ENCODE assay signal across 10 cellular contexts in the genomic region with DNA sequence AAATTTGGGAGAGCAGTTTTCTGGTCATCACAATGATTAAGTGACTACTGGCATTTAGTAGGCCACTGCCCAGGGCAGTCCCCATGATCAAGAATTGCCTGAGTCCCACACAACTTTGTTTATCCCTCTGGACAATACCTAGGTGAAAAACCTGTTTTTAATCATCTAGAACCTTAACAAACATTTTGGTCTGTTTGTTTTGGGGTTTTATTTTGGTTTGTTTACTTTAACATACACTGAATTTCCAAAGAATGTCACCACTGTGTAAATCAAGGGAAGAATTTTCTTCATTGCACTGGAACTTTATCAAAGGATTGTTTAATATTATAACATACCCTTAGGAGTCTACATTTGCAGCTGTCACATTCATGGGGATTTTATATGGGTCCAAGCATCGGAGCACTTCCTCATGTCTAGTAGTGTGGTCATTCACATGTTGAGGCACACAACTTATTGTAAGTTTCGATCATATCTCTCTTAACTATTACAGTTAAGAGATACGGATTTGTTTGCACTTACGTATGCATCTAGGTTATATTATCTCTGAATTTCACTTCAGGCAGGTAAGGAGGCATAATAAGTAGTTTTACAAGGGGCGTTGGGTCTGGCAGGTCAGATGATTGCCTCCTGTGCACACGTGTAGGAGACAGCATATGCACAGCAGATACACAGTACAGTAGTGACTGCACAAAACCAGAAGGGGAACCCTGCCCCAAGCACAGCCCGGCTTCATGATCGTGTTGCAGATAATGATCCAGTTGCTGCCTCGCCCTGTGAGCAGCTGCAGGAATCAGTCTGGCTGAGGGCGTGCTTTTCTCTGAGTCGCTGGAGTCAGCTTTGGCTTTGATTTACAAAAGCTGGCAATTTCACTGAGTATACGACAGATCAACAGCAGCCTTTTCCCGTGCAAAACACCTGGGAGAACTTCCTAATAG.
DNase-seq lines count a peak whose midpoint lies in the region; ATAC-seq and TF ChIP-seq lines count a peak whose summit lies in the region.
"Had no signal": no experiment of that assay in that cellular context is flagged by ENCODE, and none has a peak within 500 bp of the region (broad histone marks: within the 10 kb centered on the region; RNA-seq: fewer than 3 reads in every experiment).

No MANE protein-coding gene starts in this region.

- no peak overlapping the region for H3K27ac Mint-ChIP-seq in activated naive CD8-positive, alpha-beta T cell treated with anti-CD3 and anti-CD28 coated beads, Interleukin-2, amount 10 ng/mL, durations not matched to agents 7 days and 5 days
- H3K27ac Mint-ChIP-seq in activated naive CD8-positive, alpha-beta T cell treated with anti-CD3 and anti-CD28 coated beads, Interleukin-2, amount 50 U/mL, for 24 hours, result no peak overlapping the region
- no peak overlapping the region for H3K27ac Mint-ChIP-seq in stimulated activated effector memory CD8-positive, alpha-beta T cell treated with anti-CD3 and anti-CD28 coated beads, Interleukin-12 subunit alpha, Interleukin-12 subunit beta, amount 100 ng/mL, for 72 hours

- CTCF ChIA-PET in PC-3 (lab: Charles Lee), result no interaction called here

- H3K4me1 ChIP-seq in PC-3 (ENCODE audit: insufficient read depth, low read length) (peaks cover 23% of the 10 kb centered on the region), MM.1S (ENCODE audit: low read length) (no peaks in the 10 kb centered on the region)

- H3F3A ChIP-seq in PC-3 (ENCODE audit: low read length, unreplicated experiment) (no peaks in the 10 kb centered on the region), MM.1S (ENCODE audit: insufficient read depth, low read length) (no peaks in the 10 kb centered on the region)

- POLR2A ChIA-PET in activated naive CD8-positive, alpha-beta T cell treated with anti-CD3 and anti-CD28 coated beads, Interleukin-2, amount 10 ng/mL, durations not matched to agents 7 days and 5 days (lab: Charles Lee), result no interaction called here
- POLR2A ChIA-PET in PC-3 (lab: Charles Lee; ENCODE audit: unreplicated experiment), result interaction anchor here (0.6 kb wide), 2 partner anchors 41 to 360 kb away, joined by 3 to 9 read pairs; no protein-coding TSS in a partner anchor

- H3K27ac ChIP-seq in PC-3 (ENCODE audit: low read length) (peak overlapping the region; percentile 54), MM.1S (ENCODE audit: low read length) (no peak overlapping the region)

- peaks cover 4% of the 10 kb centered on the region for H3K9me3 Mint-ChIP-seq in activated naive CD8-positive, alpha-beta T cell treated with anti-CD3 and anti-CD28 coated beads, Interleukin-2, amount 10 ng/mL, durations not matched to agents 7 days and 5 days
- H3K9me3 Mint-ChIP-seq in activated naive CD8-positive, alpha-beta T cell treated with anti-CD3 and anti-CD28 coated beads, Interleukin-2, amount 50 U/mL, for 24 hours, result no peaks in the 10 kb centered on the region
- H3K9me3 Mint-ChIP-seq in stimulated activated effector memory CD8-positive, alpha-beta T cell treated with anti-CD3 and anti-CD28 coated beads, Interleukin-12 subunit alpha, Interleukin-12 subunit beta, amount 100 ng/mL, for 72 hours, result peaks cover 6% of the 10 kb centered on the region

- ATAC-seq in activated naive CD8-positive, alpha-beta T cell treated with anti-CD3 and anti-CD28 coated beads, Interleukin-2, amount 10 ng/mL, durations not matched to agents 7 days and 5 days (ENCODE audit: low read depth), result peak; percentile 26
- no peak for ATAC-seq in activated naive CD8-positive, alpha-beta T cell treated with anti-CD3 and anti-CD28 coated beads, Interleukin-2, amount 50 U/mL, for 24 hours
- ATAC-seq in PC-3, result peak; percentile 93
- ATAC-seq in stimulated activated effector memory CD8-positive, alpha-beta T cell treated with anti-CD3 and anti-CD28 coated beads, Interleukin-12 subunit alpha, Interleukin-12 subunit beta, amount 100 ng/mL, for 72 hours, result peak; percentile 90

- H3K36me3 ChIP-seq in PC-3 (ENCODE audit: low read depth, low read length) (no peaks in the 10 kb centered on the region), MM.1S (replicated peaks; ENCODE audit: insufficient read depth, low read length) (no peaks in the 10 kb centered on the region)

- no peaks in the 10 kb centered on the region for H3K27me3 Mint-ChIP-seq in activated naive CD8-positive, alpha-beta T cell treated with anti-CD3 and anti-CD28 coated beads, Interleukin-2, amount 10 ng/mL, durations not matched to agents 7 days and 5 days
- H3K27me3 Mint-ChIP-seq in activated naive CD8-positive, alpha-beta T cell treated with anti-CD3 and anti-CD28 coated beads, Interleukin-2, amount 50 U/mL, for 24 hours, result no peaks in the 10 kb centered on the region

- BruUV-seq in PC-3 (replicated peaks; lab: Mats Ljungman, UMichigan), result no TSS peak

- H3K4me1 Mint-ChIP-seq in activated naive CD8-positive, alpha-beta T cell treated with anti-CD3 and anti-CD28 coated beads, Interleukin-2, amount 10 ng/mL, durations not matched to agents 7 days and 5 days, result peaks cover 10% of the 10 kb centered on the region
- peaks cover 16% of the 10 kb centered on the region for H3K4me1 Mint-ChIP-seq in activated naive CD8-positive, alpha-beta T cell treated with anti-CD3 and anti-CD28 coated beads, Interleukin-2, amount 50 U/mL, for 24 hours
- peaks cover 32% of the 10 kb centered on the region for H3K4me1 Mint-ChIP-seq in stimulated activated effector memory CD8-positive, alpha-beta T cell treated with anti-CD3 and anti-CD28 coated beads, Interleukin-12 subunit alpha, Interleukin-12 subunit beta, amount 100 ng/mL, for 72 hours
- H3K4me1 Mint-ChIP-seq: naive B cell had no signal

- H3K27me3 ChIP-seq in PC-3 (ENCODE audit: low read length) (no peaks in the 10 kb centered on the region), MM.1S (replicated peaks; ENCODE audit: insufficient read depth, low read length) (no peaks in the 10 kb centered on the region)

- H3K4me3 ChIP-seq in PC-3 (ENCODE audit: low read length) (no peak overlapping the region), MM.1S (ENCODE audit: low read length) (no peak overlapping the region)

- H3K9me3 ChIP-seq in PC-3 (ENCODE audit: low read length) (no peaks in the 10 kb centered on the region), MM.1S (replicated peaks; ENCODE audit: insufficient read depth, low read length) (no peaks in the 10 kb centered on the region)

- H3K9ac ChIP-seq in PC-3 (ENCODE audit: low read length) (no peak overlapping the region), MM.1S (ENCODE audit: low read length) (no peak overlapping the region)

- TF ChIP-seq CTCF in PC-3 (conservative IDR thresholded peaks at IDR 0.05; ENCODE audit: low read depth, low read length) (no peak), MM.1S (IDR thresholded peaks at IDR 0.05; ENCODE audit: low read length) (no peak)

- H3K36me3 Mint-ChIP-seq in activated naive CD8-positive, alpha-beta T cell treated with anti-CD3 and anti-CD28 coated beads, Interleukin-2, amount 10 ng/mL, durations not matched to agents 7 days and 5 days, result peaks cover 2% of the 10 kb centered on the region
- H3K36me3 Mint-ChIP-seq in activated naive CD8-positive, alpha-beta T cell treated with anti-CD3 and anti-CD28 coated beads, Interleukin-2, amount 50 U/mL, for 24 hours (ENCODE audit: low read depth), result no peaks in the 10 kb centered on the region
- H3K36me3 Mint-ChIP-seq in stimulated activated effector memory CD8-positive, alpha-beta T cell treated with anti-CD3 and anti-CD28 coated beads, Interleukin-12 subunit alpha, Interleukin-12 subunit beta, amount 100 ng/mL, for 72 hours, result no peaks in the 10 kb centered on the region
- H3K36me3 Mint-ChIP-seq: naive B cell had no signal

- intact Hi-C loops in PC-3 (cut with micrococcal nuclease), result no loop called here
- intact Hi-C loops in posterior vena cava (cut with DNase I), result no loop called here

- peak overlapping the region; percentile 64 for H3K4me2 ChIP-seq in PC-3 (ENCODE audit: low read length)
- H3K4me2 ChIP-seq in MM.1S (ENCODE audit: low read depth, low read length), result no peak overlapping the region

- peak overlapping the region; percentile 57 for H2AFZ ChIP-seq in PC-3 (ENCODE audit: low read length)
- H2AFZ ChIP-seq in MM.1S (ENCODE audit: low read length), result no peak overlapping the region

- no peak overlapping the region for H3K4me3 Mint-ChIP-seq in activated naive CD8-positive, alpha-beta T cell treated with anti-CD3 and anti-CD28 coated beads, Interleukin-2, amount 10 ng/mL, durations not matched to agents 7 days and 5 days
- H3K4me3 Mint-ChIP-seq in activated naive CD8-positive, alpha-beta T cell treated with anti-CD3 and anti-CD28 coated beads, Interleukin-2, amount 50 U/mL, for 24 hours, result no peak overlapping the region
- no peak overlapping the region for H3K4me3 Mint-ChIP-seq in stimulated activated effector memory CD8-positive, alpha-beta T cell treated with anti-CD3 and anti-CD28 coated beads, Interleukin-12 subunit alpha, Interleukin-12 subunit beta, amount 100 ng/mL, for 72 hours
- H3K4me3 Mint-ChIP-seq: naive B cell had no signal

- H3K79me2 ChIP-seq in PC-3 (ENCODE audit: low read length) (no peaks in the 10 kb centered on the region), MM.1S (ENCODE audit: low read length) (no peaks in the 10 kb centered on the region)

- no peak for DNase-seq in activated naive CD8-positive, alpha-beta T cell treated with anti-CD3 and anti-CD28 coated beads, Interleukin-2, amount 10 ng/mL, durations not matched to agents 7 days and 5 days
- DNase-seq in activated naive CD8-positive, alpha-beta T cell treated with anti-CD3 and anti-CD28 coated beads, Interleukin-2, amount 50 U/mL, for 24 hours, result no peak
- DNase-seq in PC-3, result peak; percentile 60
- DNase-seq in central memory CD4-positive, alpha-beta T cell, result peak; percentile 56
- DNase-seq in stimulated activated effector memory CD8-positive, alpha-beta T cell treated with anti-CD3 and anti-CD28 coated beads, Interleukin-12 subunit alpha, Interleukin-12 subunit beta, amount 100 ng/mL, for 72 hours (ENCODE audit: low spot score in 2 of 2), result no peak
- DNase-seq in MM.1S, result no peak
- DNase-seq in OCI-M2 (lab: John Stamatoyannopoulos, UW; ENCODE audit: unreplicated experiment), result no peak
- DNase-seq in posterior vena cava (ENCODE audit: low spot score), result no peak
- DNase-seq: C1 segment of cervical spinal cord, naive B cell had no signal

- H4K20me1 ChIP-seq in PC-3 (ENCODE audit: low read length) (no peaks in the 10 kb centered on the region), MM.1S (ENCODE audit: insufficient read depth, low read length) (no peaks in the 10 kb centered on the region)

- H3K9me2 ChIP-seq in PC-3 (replicated peaks; ENCODE audit: low read length), result no peaks in the 10 kb centered on the region
- no peaks in the 10 kb centered on the region for H3K9me2 ChIP-seq in MM.1S (replicated peaks; ENCODE audit: insufficient read depth, low read length)

Comparison
In these comparisons a context has a peak if more than half of its experiments do, and no peak if none do; other contexts are left out.
1. DNase-seq: peak in PC-3 (single experiment) and central memory CD4-positive, alpha-beta T cell (single experiment); none in activated naive CD8-positive, alpha-beta T cell treated with anti-CD3 and anti-CD28 coated beads, Interleukin-2, amount 10 ng/mL, durations not matched to agents 7 days and 5 days (single experiment), activated naive CD8-positive, alpha-beta T cell treated with anti-CD3 and anti-CD28 coated beads, Interleukin-2, amount 50 U/mL, for 24 hours (single experiment), stimulated activated effector memory CD8-positive, alpha-beta T cell treated with anti-CD3 and anti-CD28 coated beads, Interleukin-12 subunit alpha, Interleukin-12 subunit beta, amount 100 ng/mL, for 72 hours (0 of 2), MM.1S (single experiment), OCI-M2 (single experiment) and posterior vena cava (single experiment).